Comparison of ENCODE assay signal across 1 cellular context in genomic region chr1:156786640-156787039, GRCh38.
TF ChIP-seq lines count a peak whose summit lies in the region.

No MANE protein-coding gene starts in this region.

TF ChIP-seq in GM12878, 131 proteins besides CTCF, POLR2A, EP300 and RAD21:
- no peak for TF ChIP-seq KAT2A (conservative IDR thresholded peaks at IDR 0.05; ENCODE audit: control insufficient read depth, low read depth, low read length)
- no peak for TF ChIP-seq LARP7 (IDR thresholded peaks at IDR 0.05)
- no peak for TF ChIP-seq HDAC2 (IDR thresholded peaks at IDR 0.05)
- no peak for TF ChIP-seq ZNF622 (IDR thresholded peaks at IDR 0.05)
- no peak for TF ChIP-seq BMI1 (IDR thresholded peaks at IDR 0.05; ENCODE audit: borderline replicate concordance)
- TF ChIP-seq, protein P1, sequence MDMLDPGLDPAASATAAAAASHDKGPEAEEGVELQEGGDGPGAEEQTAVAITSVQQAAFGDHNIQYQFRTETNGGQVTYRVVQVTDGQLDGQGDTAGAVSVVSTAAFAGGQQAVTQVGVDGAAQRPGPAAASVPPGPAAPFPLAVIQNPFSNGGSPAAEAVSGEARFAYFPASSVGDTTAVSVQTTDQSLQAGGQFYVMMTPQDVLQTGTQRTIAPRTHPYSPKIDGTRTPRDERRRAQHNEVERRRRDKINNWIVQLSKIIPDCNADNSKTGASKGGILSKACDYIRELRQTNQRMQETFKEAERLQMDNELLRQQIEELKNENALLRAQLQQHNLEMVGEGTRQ (IDR thresholded peaks at IDR 0.05; ENCODE audit: borderline replicate concordance, low read depth, low read length), result no peak
- no peak for TF ChIP-seq JUNB (IDR thresholded peaks at IDR 0.05)
- no peak for TF ChIP-seq SREBF2 (IDR thresholded peaks at IDR 0.05; ENCODE audit: low read length)
- no peak for TF ChIP-seq HCFC1 (IDR thresholded peaks at IDR 0.05; ENCODE audit: low read length)
- no peak for TF ChIP-seq TARDBP (IDR thresholded peaks at IDR 0.05; ENCODE audit: borderline replicate concordance)
- no peak for TF ChIP-seq SMAD5 (IDR thresholded peaks at IDR 0.05; ENCODE audit: low read depth)
- TF ChIP-seq NBN (IDR thresholded peaks at IDR 0.05), result no peak
